Comparison of ENCODE assay signal across 1 cellular context in genomic region chr7:157477550-157478212, GRCh38.
TF ChIP-seq lines count a peak whose summit lies in the region.

No MANE protein-coding gene starts in this region.

TF ChIP-seq in IMR-90, 13 proteins besides CTCF, POLR2A, EP300 and RAD21:
- TF ChIP-seq, protein P1, sequence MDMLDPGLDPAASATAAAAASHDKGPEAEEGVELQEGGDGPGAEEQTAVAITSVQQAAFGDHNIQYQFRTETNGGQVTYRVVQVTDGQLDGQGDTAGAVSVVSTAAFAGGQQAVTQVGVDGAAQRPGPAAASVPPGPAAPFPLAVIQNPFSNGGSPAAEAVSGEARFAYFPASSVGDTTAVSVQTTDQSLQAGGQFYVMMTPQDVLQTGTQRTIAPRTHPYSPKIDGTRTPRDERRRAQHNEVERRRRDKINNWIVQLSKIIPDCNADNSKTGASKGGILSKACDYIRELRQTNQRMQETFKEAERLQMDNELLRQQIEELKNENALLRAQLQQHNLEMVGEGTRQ (IDR thresholded peaks at IDR 0.05; ENCODE audit: low read depth, low read length) = no peak
- no peak for TF ChIP-seq MAZ (IDR thresholded peaks at IDR 0.05; ENCODE audit: borderline replicate concordance, low read depth, low read length)
- TF ChIP-seq RCOR1 (IDR thresholded peaks at IDR 0.05; ENCODE audit: insufficient replicate concordance, low read length) = no peak
- no peak for TF ChIP-seq CHD1 (IDR thresholded peaks at IDR 0.05; ENCODE audit: low read depth, low read length)
- TF ChIP-seq MXI1 (IDR thresholded peaks at IDR 0.05; ENCODE audit: borderline replicate concordance, low read depth, low read length) = no peak
TF ChIP-seq in IMR-90: peak in this region for 0.
